In the genomic region with DNA sequence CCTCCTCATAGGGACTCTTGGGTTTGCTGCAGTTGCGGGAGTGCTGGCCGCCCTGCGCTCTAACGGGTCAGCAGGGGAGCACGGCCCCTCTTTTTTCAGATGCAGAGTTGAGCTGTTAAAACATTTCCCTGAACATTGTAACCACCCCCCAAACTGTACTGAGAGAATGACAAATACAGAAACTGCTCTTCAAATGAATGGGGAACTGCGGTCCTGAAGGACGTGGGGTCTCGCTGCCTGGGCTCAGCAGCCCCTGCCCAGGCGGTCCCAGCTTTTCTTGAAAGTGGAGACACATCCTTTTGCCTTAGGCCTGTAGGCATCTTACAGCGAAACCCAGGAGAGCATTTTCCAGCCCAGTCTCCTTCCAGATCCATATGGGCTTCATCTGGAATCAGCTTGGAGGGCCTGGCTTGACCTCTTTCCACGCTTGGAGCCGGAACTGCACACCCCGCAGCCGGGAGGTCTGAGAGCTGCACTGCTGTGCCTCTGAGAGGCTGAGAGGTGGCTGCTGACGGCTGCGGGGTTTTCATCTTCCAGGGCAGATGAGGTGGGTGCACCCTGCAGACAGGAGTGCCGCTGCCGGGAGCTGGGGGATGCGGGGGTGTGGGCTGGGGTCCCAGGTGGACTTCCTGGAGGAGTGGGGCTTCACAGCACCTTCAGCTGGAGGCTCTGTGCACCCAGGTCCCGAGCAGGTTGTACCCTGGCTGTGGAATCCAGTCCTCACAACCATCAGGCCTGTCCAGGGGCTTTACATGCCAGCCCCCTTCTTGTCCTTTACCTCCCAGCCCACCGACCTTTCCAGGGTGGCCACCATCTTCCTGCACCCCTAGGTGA, we compare ENCODE assay signal across 10 cellular contexts. TPM values are rescaled to one million over a fixed set of nuclear protein-coding genes. Genes with fewer than 3 reads are reported as not detected.
A peak's percentile ranks its signal among the peaks of the same experiment; 100 is the strongest.
DNase-seq lines count a peak whose midpoint lies in the region; ATAC-seq and TF ChIP-seq lines count a peak whose summit lies in the region.
"Had no signal": no experiment of that assay in that cellular context is flagged by ENCODE, and none has a peak within 500 bp of the region (broad histone marks: within the 10 kb centered on the region; RNA-seq: fewer than 3 reads in every experiment).

No MANE protein-coding gene starts in this region.

- H3K79me2 ChIP-seq in PC-3 (ENCODE audit: low read length): peaks cover 28% of the 10 kb centered on the region

- H3K9me3 Mint-ChIP-seq in activated naive CD4-positive, alpha-beta T cell treated with anti-CD3 and anti-CD28 coated beads, Interleukin-2, amount 50 U/mL, for 24 hours: no peaks in the 10 kb centered on the region
- no peaks in the 10 kb centered on the region for H3K9me3 Mint-ChIP-seq in activated naive CD4-positive, alpha-beta T cell treated with anti-CD3 and anti-CD28 coated beads, Interleukin-2, amount 50 U/mL, for 72 hours

- H3K27me3 ChIP-seq in PC-3 (ENCODE audit: low read length) (no peaks in the 10 kb centered on the region), iPS-15b (ENCODE audit: control insufficient read depth, insufficient read depth, low read length) (no peaks in the 10 kb centered on the region), stomach (no peaks in the 10 kb centered on the region)

- intact Hi-C loops in PC-3 (cut with micrococcal nuclease) (no loop called here), stomach (cut with DNase I; ENCODE audit: low total_unique reads) (no loop called here)

- H3K4me3 ChIP-seq in PC-3 (ENCODE audit: low read length): no peak overlapping the region
- H3K4me3 ChIP-seq in iPS-15b (ENCODE audit: low read depth, low read length): peak overlapping the region; percentile 26
- H3K4me3 ChIP-seq in stomach: peak overlapping the region in 1 of 4 donors; percentile 96

- peak overlapping the region; percentile 86 for H3K4me2 ChIP-seq in PC-3 (ENCODE audit: low read length)

- no peaks in the 10 kb centered on the region for H3K36me3 Mint-ChIP-seq in activated naive CD4-positive, alpha-beta T cell treated with anti-CD3 and anti-CD28 coated beads, Interleukin-2, amount 50 U/mL, for 24 hours
- no peaks in the 10 kb centered on the region for H3K36me3 Mint-ChIP-seq in activated naive CD4-positive, alpha-beta T cell treated with anti-CD3 and anti-CD28 coated beads, Interleukin-2, amount 50 U/mL, for 72 hours

- CTCF ChIA-PET in PC-3 (lab: Charles Lee): no interaction called here

- no peak overlapping the region for H3K27ac ChIP-seq in PC-3 (ENCODE audit: low read length)
- peak overlapping the region; percentile 71 to 95 (median 91) for H3K27ac ChIP-seq in stomach

- no peak overlapping the region for H2AFZ ChIP-seq in PC-3 (ENCODE audit: low read length)

- TF ChIP-seq POLR2A in stomach (IDR thresholded peaks at IDR 0.05): no peak

- ATAC-seq in activated naive CD4-positive, alpha-beta T cell treated with anti-CD3 and anti-CD28 coated beads, Interleukin-2, amount 50 U/mL, for 72 hours: no peak
- no peak for ATAC-seq in PC-3
- no peak for ATAC-seq in GM19467 (IDR thresholded peaks at IDR 0.05; ENCODE audit: unreplicated experiment)

- DNase-seq in activated naive CD4-positive, alpha-beta T cell treated with anti-CD3 and anti-CD28 coated beads, Interleukin-2, amount 50 U/mL, for 72 hours (ENCODE audit: low spot score in 2 of 2): no peak
- DNase-seq in PC-3: no peak
- DNase-seq in stomach: no peak
- DNase-seq in stimulated activated CD4-positive, alpha-beta T cell treated with anti-CD3 and anti-CD28 coated beads, Interleukin-4, amount 100 ng/mL, for 4 hours: no peak
- no peak for DNase-seq in HT-29 (ENCODE audit: low spot score)
- DNase-seq: NCI-H524 treated with DMSO at 0.1 percent for 48 hours had no signal

- H3K27me3 Mint-ChIP-seq in activated naive CD4-positive, alpha-beta T cell treated with anti-CD3 and anti-CD28 coated beads, Interleukin-2, amount 50 U/mL, for 24 hours: peaks cover 6% of the 10 kb centered on the region

- POLR2A ChIA-PET in PC-3 (lab: Charles Lee; ENCODE audit: unreplicated experiment): no interaction called here

- H3K4me1 ChIP-seq in PC-3 (ENCODE audit: insufficient read depth, low read length) (peaks cover 27% of the 10 kb centered on the region), iPS-15b (ENCODE audit: control insufficient read depth, insufficient read depth, low read length) (peaks cover 6% of the 10 kb centered on the region), stomach (peaks cover 41 to 88% (median 84%) of the 10 kb centered on the region in 4 donors)

- TSS peak; percentile 56 for BruUV-seq in PC-3 (replicated peaks; lab: Mats Ljungman, UMichigan)

- H4K20me1 ChIP-seq in PC-3 (ENCODE audit: low read length): 0 out of 2 replicates have a peak, but pooled peaks cover 5% of the 10 kb centered on the region

- peak overlapping the region; percentile 65 for H3K4me3 Mint-ChIP-seq in activated naive CD4-positive, alpha-beta T cell treated with anti-CD3 and anti-CD28 coated beads, Interleukin-2, amount 50 U/mL, for 24 hours

- H3K9ac ChIP-seq in PC-3 (ENCODE audit: low read length) (no peak overlapping the region), iPS-15b (ENCODE audit: low read depth, low read length) (no peak overlapping the region)

- H3K4me1 Mint-ChIP-seq in activated naive CD4-positive, alpha-beta T cell treated with anti-CD3 and anti-CD28 coated beads, Interleukin-2, amount 50 U/mL, for 24 hours: no peaks in the 10 kb centered on the region

- 57 to 69% (median 66%) methylated on average over 13 to 21 of the region's 21 CpGs for WGBS in stomach, 5 donors

- no peak for TF ChIP-seq EP300 in stomach (IDR thresholded peaks at IDR 0.05)

- no peaks in the 10 kb centered on the region for H3K9me3 ChIP-seq in PC-3 (ENCODE audit: low read length)
- H3K9me3 ChIP-seq in iPS-15b (ENCODE audit: control insufficient read depth, insufficient read depth, low read length): no peaks in the 10 kb centered on the region
- H3K9me3 ChIP-seq in stomach: no peaks in the 10 kb centered on the region

- H3K9me2 ChIP-seq in PC-3 (replicated peaks; ENCODE audit: low read length): no peaks in the 10 kb centered on the region

- H3F3A ChIP-seq in PC-3 (ENCODE audit: low read length, unreplicated experiment): no peaks in the 10 kb centered on the region

- H3K36me3 ChIP-seq in PC-3 (ENCODE audit: low read depth, low read length) (no peaks in the 10 kb centered on the region), iPS-15b (ENCODE audit: control insufficient read depth, insufficient read depth, low read length) (peaks cover 3% of the 10 kb centered on the region), stomach (peaks cover 0 to 5% (median 5%) of the 10 kb centered on the region in 4 donors)

- TF ChIP-seq CTCF in PC-3 (conservative IDR thresholded peaks at IDR 0.05; ENCODE audit: low read depth, low read length): no peak
- TF ChIP-seq CTCF in stomach (IDR thresholded peaks at IDR 0.05): no peak

- H3K27ac Mint-ChIP-seq in activated naive CD4-positive, alpha-beta T cell treated with anti-CD3 and anti-CD28 coated beads, Interleukin-2, amount 50 U/mL, for 24 hours: no peak overlapping the region
- H3K27ac Mint-ChIP-seq in activated naive CD4-positive, alpha-beta T cell treated with anti-CD3 and anti-CD28 coated beads, Interleukin-2, amount 50 U/mL, for 72 hours: no peak overlapping the region

RNA-seq across cellular contexts. Expression of a gene that starts 1.2 kb away (rescaled TPM):
- 10 to 100 TPM in 1 of 2 donors, 1 to 10 TPM in 1; 7.4 to 18.9 TPM for total RNA-seq in activated naive CD4-positive, alpha-beta T cell treated with anti-CD3 and anti-CD28 coated beads, Interleukin-2, amount 50 U/mL, for 72 hours
- total RNA-seq in PC-3 (2014; rRNA removed) (103 and 106 TPM in 2 replicates), stomach (100 to 1,000 TPM in 2 of 5 donors, 10 to 100 TPM in 3; 49.6 to 135 (median 68.8) TPM)
- 10 to 100 TPM; 32.7 to 88.7 (median 75.1) TPM for polyA plus RNA-seq in stomach
- 160 and 167 TPM in 2 replicates for total RNA-seq in HT-29 (2014; rRNA removed; shearing (Covaris generic))

RNA-seq across cellular contexts. Expression of a gene that starts 23.9 kb away (rescaled TPM):
- under 1 TPM in 1 of 2 donors, not detected in 1; 0.37 TPM for total RNA-seq in activated naive CD4-positive, alpha-beta T cell treated with anti-CD3 and anti-CD28 coated beads, Interleukin-2, amount 50 U/mL, for 72 hours
- total RNA-seq in PC-3 (2014; rRNA removed) (19.5 and 26.3 TPM in 2 replicates), stomach (10 to 100 TPM in 1 of 5 donors, 1 to 10 TPM in 2, under 1 TPM in 1, not detected in 1; 0.45 to 10.4 (median 5.8) TPM)
- polyA plus RNA-seq in stomach: 1 to 10 TPM; 1.6 to 4.7 (median 4.0) TPM
- not detected in 2 replicates for total RNA-seq in HT-29 (2014; rRNA removed; shearing (Covaris generic))

RNA-seq across cellular contexts. Expression of a gene that starts 25.8 kb away (rescaled TPM):
- 1 to 10 TPM in 1 of 2 donors, under 1 TPM in 1; 0.61 to 1.6 TPM for total RNA-seq in activated naive CD4-positive, alpha-beta T cell treated with anti-CD3 and anti-CD28 coated beads, Interleukin-2, amount 50 U/mL, for 72 hours
- total RNA-seq in PC-3 (2014; rRNA removed) (23.1 and 29.5 TPM in 2 replicates), stomach (1,000 to 10,000 TPM in 1 of 5 donors, 10 to 100 TPM in 4; 20.9 to 1,085 (median 42.0) TPM)
- 100 to 1,000 TPM in 1 of 3 donors, 10 to 100 TPM in 2; 44.8 to 113 (median 79.2) TPM for polyA plus RNA-seq in stomach
- 3.2 and 6.4 TPM in 2 replicates for total RNA-seq in HT-29 (2014; rRNA removed; shearing (Covaris generic))

RNA-seq across cellular contexts. Expression of a gene that starts 54.2 kb away (rescaled TPM):
- total RNA-seq in activated naive CD4-positive, alpha-beta T cell treated with anti-CD3 and anti-CD28 coated beads, Interleukin-2, amount 50 U/mL, for 72 hours: 1 to 10 TPM in 1 of 2 donors, under 1 TPM in 1; 0.89 to 1.6 TPM
- total RNA-seq in PC-3 (2014; rRNA removed) (not detected in 2 replicates), stomach (10 to 100 TPM in 1 of 5 donors, 1 to 10 TPM in 3, under 1 TPM in 1; 0.58 to 25.5 (median 4.9) TPM)
- polyA plus RNA-seq in stomach: 10 to 100 TPM in 2 of 3 donors, 1 to 10 TPM in 1; 7.7 to 18.4 (median 10.2) TPM
- total RNA-seq in HT-29 (2014; rRNA removed; shearing (Covaris generic)): not detected in 2 replicates
- total RNA-seq: HT1080 had no signal

RNA-seq across cellular contexts. Expression of a gene that starts 59.8 kb away (rescaled TPM):
- not detected for total RNA-seq in activated naive CD4-positive, alpha-beta T cell treated with anti-CD3 and anti-CD28 coated beads, Interleukin-2, amount 50 U/mL, for 72 hours
- total RNA-seq in PC-3 (2014; rRNA removed): not detected in 2 replicates
- 10 to 100 TPM in 2 of 5 donors, 1 to 10 TPM in 1, not detected in 2; 7.0 to 31.2 (median 12.5) TPM for total RNA-seq in stomach
- 10 to 100 TPM; 18.8 to 23.2 (median 19.5) TPM for polyA plus RNA-seq in stomach
- not detected in 2 replicates for total RNA-seq in HT-29 (2014; rRNA removed; shearing (Covaris generic))
- total RNA-seq: HT1080 had no signal
